ENCODE assay signal across 1 cellular context in genomic region chr9:82117025-82117424, GRCh38.
TF ChIP-seq lines count a peak whose summit lies in the region.

No MANE protein-coding gene starts in this region.

TF ChIP-seq in GM23338, 12 proteins besides CTCF, POLR2A, EP300 and RAD21 (continued from another document):
- TF ChIP-seq ZNF462 (CRISPR knock-in tag; IDR thresholded peaks at IDR 0.05): no peak
